In the genomic region with DNA sequence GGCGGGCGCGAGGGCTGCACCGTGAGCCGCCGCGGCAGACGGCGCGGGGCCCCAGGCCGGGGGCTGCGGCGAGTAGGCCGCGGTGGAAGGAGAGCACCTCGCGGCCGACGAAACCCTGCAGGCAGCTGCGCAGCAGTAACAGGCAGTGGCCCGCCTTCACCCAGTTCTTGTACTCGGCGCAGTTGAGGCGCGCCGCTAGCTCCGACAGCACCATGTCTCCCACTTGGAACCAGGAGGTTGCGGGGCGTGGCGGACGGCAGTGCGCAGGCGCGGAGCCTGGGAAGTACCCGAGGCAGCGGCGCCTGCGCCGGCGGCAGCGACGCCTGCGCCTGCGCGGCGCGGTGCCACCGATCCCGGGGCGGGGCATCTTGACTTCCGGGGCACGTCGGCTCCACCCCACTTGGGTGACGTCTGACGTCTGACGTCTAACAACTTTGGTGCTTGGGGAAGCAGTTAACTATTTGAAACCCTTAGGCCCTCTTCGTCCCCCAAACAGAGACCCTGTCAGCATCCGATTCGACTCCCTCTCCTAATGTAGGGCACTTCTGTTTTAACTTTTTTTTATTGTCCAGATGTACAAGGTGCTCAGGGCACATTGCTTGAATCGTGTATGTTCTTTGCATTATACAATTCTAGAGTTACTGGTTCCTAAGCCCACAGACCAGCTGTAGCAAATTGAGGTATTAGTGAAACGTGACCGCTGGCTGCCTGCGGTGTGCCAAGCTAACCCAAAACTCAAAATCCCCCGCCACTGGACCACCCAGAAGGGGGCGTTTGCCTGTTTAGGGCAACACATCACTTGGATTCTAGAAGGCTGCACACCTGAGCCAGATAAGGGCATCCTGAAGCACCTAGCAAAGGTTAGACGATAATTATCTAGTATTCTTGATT, we compare ENCODE assay signal across 8 cellular contexts. TPM values are rescaled to one million over a fixed set of nuclear protein-coding genes. Genes with fewer than 3 reads are reported as not detected.
DNase-seq lines count a peak whose midpoint lies in the region; ATAC-seq and TF ChIP-seq lines count a peak whose summit lies in the region.

A gene with protein sequence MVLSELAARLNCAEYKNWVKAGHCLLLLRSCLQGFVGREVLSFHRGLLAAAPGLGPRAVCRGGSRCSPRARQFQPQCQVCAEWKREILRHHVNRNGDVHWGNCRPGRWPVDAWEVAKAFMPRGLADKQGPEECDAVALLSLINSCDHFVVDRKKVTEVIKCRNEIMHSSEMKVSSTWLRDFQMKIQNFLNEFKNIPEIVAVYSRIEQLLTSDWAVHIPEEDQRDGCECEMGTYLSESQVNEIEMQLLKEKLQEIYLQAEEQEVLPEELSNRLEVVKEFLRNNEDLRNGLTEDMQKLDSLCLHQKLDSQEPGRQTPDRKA (minus strand): TSS at position 255 of the 891 bp plus-strand sequence. CDS start 41 bp downstream, at position 214.

- H3K27ac ChIP-seq in ascending aorta (peak within 1 kb of the TSS; percentile 75 to 85), right cardiac atrium (ENCODE audit: low read length) (peak within 1 kb of the TSS; percentile 90), aorta (ENCODE audit: low read depth in 1 of 2, low read length in 2 of 2) (peak within 1 kb of the TSS in 1 of 2 donors; percentile 62)

- ATAC-seq in GM18505 (IDR thresholded peaks at IDR 0.05; ENCODE audit: unreplicated experiment) (peak; percentile 75), HG02970 (IDR thresholded peaks at IDR 0.05; ENCODE audit: low FRiP score, unreplicated experiment) (peak; percentile 65), right cardiac atrium (peak; percentile 89 to 92), aorta (ENCODE audit: low FRiP score) (peak; percentile 91)

- intact Hi-C loops in T-helper 2 cell treated with Interferon-gamma antibody and Interleukin-4, amounts not matched to agents 100 ng/mL and 5 ng/mL, for 36 hours (cut with micrococcal nuclease) = loop anchor here (1.0 to 10.0 kb wide), 6 partner anchors 67 to 1843 kb away; partner anchors contain the start of genes ATP6AP2, MED14 and MID1IP1
- intact Hi-C loops in ascending aorta (cut with DNase I) (loop anchor here (1.0 to 10.0 kb wide), 5 partner anchors 67 to 685 kb away; partner anchors contain the start of genes ATP6AP2, DDX3X, MED14 and USP9X), right cardiac atrium (cut with DNase I) (no loop called here), aorta (cut with DNase I) (loop anchor here in 1 of 2 donors (10.0 kb wide), 1 partner anchor 437 kb away; the partner anchor contains the start of gene USP9X)

- no peaks in the 10 kb centered on the region for H3K9me3 ChIP-seq in ascending aorta
- no peaks in the 10 kb centered on the region for H3K9me3 ChIP-seq in right cardiac atrium (ENCODE audit: control insufficient read depth, low read length)
- H3K9me3 ChIP-seq in aorta (ENCODE audit: control insufficient read depth, low read length) = no peaks in the 10 kb centered on the region

- H3K4me1 ChIP-seq in ascending aorta (peaks cover 0 to 18% of the 10 kb centered on the region in 2 donors), right cardiac atrium (ENCODE audit: control insufficient read depth, insufficient read depth, low read length) (peaks cover 5% of the 10 kb centered on the region), aorta (ENCODE audit: control insufficient read depth in 1 of 2, insufficient read depth in 2 of 2, low read length in 2 of 2) (peaks cover 0 to 2% of the 10 kb centered on the region in 2 donors)

- 1% methylated on average over 66 of the region's 66 CpGs for WGBS in right cardiac atrium
- 1 to 5% methylated on average over 59 to 66 of the region's 66 CpGs for WGBS in aorta, 2 donors

- no peaks in the 10 kb centered on the region for H3K27me3 ChIP-seq in ascending aorta
- no peaks in the 10 kb centered on the region for H3K27me3 ChIP-seq in right cardiac atrium (ENCODE audit: control insufficient read depth, insufficient read depth)
- no peaks in the 10 kb centered on the region for H3K27me3 ChIP-seq in aorta (ENCODE audit: control insufficient read depth in 1 of 2, insufficient read depth in 2 of 2, low read length in 1 of 2)

- TF ChIP-seq POLR2A in GM18505 (IDR thresholded peaks at IDR 0.05; ENCODE audit: borderline replicate concordance, extremely low read depth, insufficient read depth, insufficient read length) = peak; percentile 81

- no peak for TF ChIP-seq CTCF in ascending aorta (IDR thresholded peaks at IDR 0.05)

- no peaks in the 10 kb centered on the region for H3K36me3 ChIP-seq in ascending aorta
- no peaks in the 10 kb centered on the region for H3K36me3 ChIP-seq in aorta (ENCODE audit: control insufficient read depth in 1 of 2, insufficient read depth in 2 of 2, low read length in 1 of 2)

- H3K4me3 ChIP-seq in ascending aorta = peak within 1 kb of the TSS; percentile 77 to 90
- peak within 1 kb of the TSS; percentile 63 for H3K4me3 ChIP-seq in right cardiac atrium (ENCODE audit: low read length)
- peak within 1 kb of the TSS; percentile 62 to 73 for H3K4me3 ChIP-seq in aorta (ENCODE audit: low read length in 2 of 2)

- peak; percentile 75 to 90 for DNase-seq in NCI-H1930 (lab: John Stamatoyannopoulos, UW)
- DNase-seq in ascending aorta (ENCODE audit: low spot score in 2 of 2) = peak; percentile 80 to 96
- DNase-seq in right cardiac atrium = peak; percentile 95 to 99 (median 97)
- peak; percentile 70 for DNase-seq in renal cortical epithelial cell (ENCODE audit: low read depth)
- DNase-seq in aorta = peak; percentile 97 to 98

RNA-seq across cellular contexts. Expression of the gene that starts here (rescaled TPM):
- 16.7 and 17.2 TPM in 2 replicates for total RNA-seq in T-helper 2 cell treated with Interferon-gamma antibody and Interleukin-4, amounts not matched to agents 100 ng/mL and 5 ng/mL, for 36 hours
- total RNA-seq in ascending aorta = 11.9 TPM
- 1 to 10 TPM; 5.6 to 8.3 (median 6.2) TPM for total RNA-seq in right cardiac atrium
- polyA plus RNA-seq in right cardiac atrium = 3.1 TPM
- 18.5 and 36.6 TPM in 2 replicates for total RNA-seq in renal cortical epithelial cell
- total RNA-seq in aorta = 10 to 100 TPM; 11.1 to 13.2 TPM
- 1 to 10 TPM; 7.0 to 7.1 TPM for polyA plus RNA-seq in aorta

Comparison
In these comparisons a context has a peak if more than half of its experiments do, and no peak if none do; other contexts are left out.
1. intact Hi-C loops: an anchor here in T-helper 2 cell treated with Interferon-gamma antibody and Interleukin-4, amounts not matched to agents 100 ng/mL and 5 ng/mL, for 36 hours (1.0 to 10.0 kb wide) and ascending aorta (1.0 to 10.0 kb wide); none called in right cardiac atrium.